Comparison of ENCODE assay signal across 1 cellular context in the genomic region with DNA sequence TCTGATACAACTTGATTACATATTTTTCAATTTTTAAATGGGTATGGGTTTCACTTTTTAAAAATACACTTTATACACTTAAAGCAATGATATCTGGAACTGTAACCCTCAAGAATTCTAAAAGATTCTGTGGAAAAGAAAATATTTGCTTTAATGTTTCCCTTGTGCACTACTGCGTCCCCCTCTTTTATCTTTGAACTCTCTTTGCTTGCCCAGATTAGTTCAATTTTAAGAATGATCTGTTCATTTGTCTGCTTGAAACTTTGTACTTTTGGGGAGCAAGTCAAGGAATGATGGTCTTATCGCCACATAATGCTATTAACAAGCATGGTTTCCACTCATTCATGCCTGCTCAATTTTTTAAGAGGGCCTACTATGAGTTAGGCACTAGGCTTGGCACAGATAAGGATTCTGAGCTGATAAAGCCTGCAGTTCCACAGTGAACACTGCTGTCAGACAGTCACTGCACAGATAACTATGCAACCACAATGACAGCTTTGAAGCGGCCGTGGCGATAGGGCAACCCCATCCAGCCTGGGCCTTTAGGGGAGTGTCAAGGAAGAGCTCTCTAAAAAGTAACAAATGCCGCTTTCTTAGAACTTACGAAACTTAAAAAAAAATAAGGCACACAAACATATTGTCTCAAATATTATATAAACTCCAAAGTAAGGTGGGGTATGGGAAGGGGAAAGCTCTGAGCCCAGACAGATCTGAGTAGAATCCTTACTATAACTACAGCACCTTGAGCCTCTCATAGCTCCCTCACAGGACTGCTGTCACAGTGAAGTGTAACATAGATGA.
TF ChIP-seq lines count a peak whose summit lies in the region.

No MANE protein-coding gene starts in this region.

TF ChIP-seq in K562, 482 proteins besides CTCF, POLR2A, EP300 and RAD21 (continued from another document and continues in another):
- TF ChIP-seq RBM25 (IDR thresholded peaks at IDR 0.05; ENCODE audit: low read depth, low read length, severe bottlenecking) (no peak), ZNF551 (CRISPR knock-in tag; IDR thresholded peaks at IDR 0.05) (no peak), ZNF212 (CRISPR knock-in tag; IDR thresholded peaks at IDR 0.05) (no peak), CBX1 (IDR thresholded peaks at IDR 0.05; ENCODE audit: low read depth) (no peak), ZNF696 (CRISPR knock-in tag; conservative IDR thresholded peaks at IDR 0.05) (no peak), CSDE1 (IDR thresholded peaks at IDR 0.05) (no peak), YY1 (IDR thresholded peaks at IDR 0.05; ENCODE audit: borderline replicate concordance in 1 of 3, control insufficient read depth in 1 of 3, extremely low read depth in 1 of 3, insufficient read depth in 3 of 3, insufficient read length in 1 of 3, insufficient replicate concordance in 2 of 3, low read depth in 1 of 3, low read length in 2 of 3) (peak in 1 of 3 experiments; percentile 9), ZSCAN29 (IDR thresholded peaks at IDR 0.05) (no peak), KLF10 (CRISPR knock-in tag; IDR thresholded peaks at IDR 0.05) (no peak), ZNF197 (CRISPR knock-in tag; IDR thresholded peaks at IDR 0.05; ENCODE audit: low read depth) (peak; percentile 91; the same call in 1 of the 2 replicates), EGR1 (conservative IDR thresholded peaks at IDR 0.05) (no peak), ZFP30 (CRISPR knock-in tag; IDR thresholded peaks at IDR 0.05; ENCODE audit: borderline replicate concordance) (no peak), MCM2 (IDR thresholded peaks at IDR 0.05; ENCODE audit: low read depth) (no peak), SP2 (IDR thresholded peaks at IDR 0.05; ENCODE audit: extremely low read depth, low read depth, low read length, poor library complexity, severe bottlenecking) (no peak), TBP (optimal IDR thresholded peaks at IDR 0.05; ENCODE audit: low read depth, low read length) (no peak), ZNF140 (CRISPR knock-in tag; IDR thresholded peaks at IDR 0.05) (no peak), TSC22D4 (tag; IDR thresholded peaks at IDR 0.05) (no peak), MTF1 (CRISPR knock-in tag; IDR thresholded peaks at IDR 0.05; ENCODE audit: borderline replicate concordance) (no peak), ARHGAP35 (IDR thresholded peaks at IDR 0.05; ENCODE audit: partially characterized antibody) (no peak), FOXP1 (CRISPR knock-in tag; IDR thresholded peaks at IDR 0.05) (no peak), CREBBP (IDR thresholded peaks at IDR 0.05; ENCODE audit: low read depth, low read length) (no peak), NR2C1 (IDR thresholded peaks at IDR 0.05) (no peak), NR2C1 (tag; IDR thresholded peaks at IDR 0.05) (no peak), RFX7 (CRISPR knock-in tag; IDR thresholded peaks at IDR 0.05) (no peak), SMARCB1 (IDR thresholded peaks at IDR 0.05; ENCODE audit: insufficient read length, low read depth) (no peak), PTTG1 (tag; IDR thresholded peaks at IDR 0.05; ENCODE audit: low read depth) (no peak), BHLHE40 (IDR thresholded peaks at IDR 0.05; ENCODE audit: low read length) (peak; percentile 20; the same call in 1 of the 2 replicates), E2F3 (CRISPR knock-in tag; IDR thresholded peaks at IDR 0.05) (no peak), BCL6 (CRISPR knock-in tag; IDR thresholded peaks at IDR 0.05) (no peak; the same call in 1 of the 2 replicates), ZEB2 (IDR thresholded peaks at IDR 0.05) (0 out of 2 replicates have a peak, but pooled peaks have one; percentile 26), RBM22 (IDR thresholded peaks at IDR 0.05; ENCODE audit: low read depth, low read length, poor library complexity, severe bottlenecking) (no peak)
- TF ChIP-seq, protein P1, sequence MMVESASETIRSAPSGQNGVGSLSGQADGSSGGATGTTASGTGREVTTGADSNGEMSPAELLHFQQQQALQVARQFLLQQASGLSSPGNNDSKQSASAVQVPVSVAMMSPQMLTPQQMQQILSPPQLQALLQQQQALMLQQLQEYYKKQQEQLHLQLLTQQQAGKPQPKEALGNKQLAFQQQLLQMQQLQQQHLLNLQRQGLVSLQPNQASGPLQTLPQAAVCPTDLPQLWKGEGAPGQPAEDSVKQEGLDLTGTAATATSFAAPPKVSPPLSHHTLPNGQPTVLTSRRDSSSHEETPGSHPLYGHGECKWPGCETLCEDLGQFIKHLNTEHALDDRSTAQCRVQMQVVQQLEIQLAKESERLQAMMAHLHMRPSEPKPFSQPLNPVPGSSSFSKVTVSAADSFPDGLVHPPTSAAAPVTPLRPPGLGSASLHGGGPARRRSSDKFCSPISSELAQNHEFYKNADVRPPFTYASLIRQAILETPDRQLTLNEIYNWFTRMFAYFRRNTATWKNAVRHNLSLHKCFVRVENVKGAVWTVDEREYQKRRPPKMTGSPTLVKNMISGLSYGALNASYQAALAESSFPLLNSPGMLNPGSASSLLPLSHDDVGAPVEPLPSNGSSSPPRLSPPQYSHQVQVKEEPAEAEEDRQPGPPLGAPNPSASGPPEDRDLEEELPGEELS (CRISPR knock-in tag; IDR thresholded peaks at IDR 0.05; ENCODE audit: borderline replicate concordance) = no peak
- TF ChIP-seq, protein P2, sequence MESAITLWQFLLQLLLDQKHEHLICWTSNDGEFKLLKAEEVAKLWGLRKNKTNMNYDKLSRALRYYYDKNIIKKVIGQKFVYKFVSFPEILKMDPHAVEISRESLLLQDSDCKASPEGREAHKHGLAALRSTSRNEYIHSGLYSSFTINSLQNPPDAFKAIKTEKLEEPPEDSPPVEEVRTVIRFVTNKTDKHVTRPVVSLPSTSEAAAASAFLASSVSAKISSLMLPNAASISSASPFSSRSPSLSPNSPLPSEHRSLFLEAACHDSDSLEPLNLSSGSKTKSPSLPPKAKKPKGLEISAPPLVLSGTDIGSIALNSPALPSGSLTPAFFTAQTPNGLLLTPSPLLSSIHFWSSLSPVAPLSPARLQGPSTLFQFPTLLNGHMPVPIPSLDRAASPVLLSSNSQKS (CRISPR knock-in tag; IDR thresholded peaks at IDR 0.05) = no peak
- TF ChIP-seq, protein P3, sequence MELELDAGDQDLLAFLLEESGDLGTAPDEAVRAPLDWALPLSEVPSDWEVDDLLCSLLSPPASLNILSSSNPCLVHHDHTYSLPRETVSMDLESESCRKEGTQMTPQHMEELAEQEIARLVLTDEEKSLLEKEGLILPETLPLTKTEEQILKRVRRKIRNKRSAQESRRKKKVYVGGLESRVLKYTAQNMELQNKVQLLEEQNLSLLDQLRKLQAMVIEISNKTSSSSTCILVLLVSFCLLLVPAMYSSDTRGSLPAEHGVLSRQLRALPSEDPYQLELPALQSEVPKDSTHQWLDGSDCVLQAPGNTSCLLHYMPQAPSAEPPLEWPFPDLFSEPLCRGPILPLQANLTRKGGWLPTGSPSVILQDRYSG (tag; conservative IDR thresholded peaks at IDR 0.05; ENCODE audit: low read depth) = 0 out of 2 replicates have a peak, but pooled peaks have one; percentile 31
- TF ChIP-seq, protein P4, sequence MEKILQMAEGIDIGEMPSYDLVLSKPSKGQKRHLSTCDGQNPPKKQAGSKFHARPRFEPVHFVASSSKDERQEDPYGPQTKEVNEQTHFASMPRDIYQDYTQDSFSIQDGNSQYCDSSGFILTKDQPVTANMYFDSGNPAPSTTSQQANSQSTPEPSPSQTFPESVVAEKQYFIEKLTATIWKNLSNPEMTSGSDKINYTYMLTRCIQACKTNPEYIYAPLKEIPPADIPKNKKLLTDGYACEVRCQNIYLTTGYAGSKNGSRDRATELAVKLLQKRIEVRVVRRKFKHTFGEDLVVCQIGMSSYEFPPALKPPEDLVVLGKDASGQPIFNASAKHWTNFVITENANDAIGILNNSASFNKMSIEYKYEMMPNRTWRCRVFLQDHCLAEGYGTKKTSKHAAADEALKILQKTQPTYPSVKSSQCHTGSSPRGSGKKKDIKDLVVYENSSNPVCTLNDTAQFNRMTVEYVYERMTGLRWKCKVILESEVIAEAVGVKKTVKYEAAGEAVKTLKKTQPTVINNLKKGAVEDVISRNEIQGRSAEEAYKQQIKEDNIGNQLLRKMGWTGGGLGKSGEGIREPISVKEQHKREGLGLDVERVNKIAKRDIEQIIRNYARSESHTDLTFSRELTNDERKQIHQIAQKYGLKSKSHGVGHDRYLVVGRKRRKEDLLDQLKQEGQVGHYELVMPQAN (IDR thresholded peaks at IDR 0.05; ENCODE audit: borderline replicate concordance) = no peak
- TF ChIP-seq, protein P5, sequence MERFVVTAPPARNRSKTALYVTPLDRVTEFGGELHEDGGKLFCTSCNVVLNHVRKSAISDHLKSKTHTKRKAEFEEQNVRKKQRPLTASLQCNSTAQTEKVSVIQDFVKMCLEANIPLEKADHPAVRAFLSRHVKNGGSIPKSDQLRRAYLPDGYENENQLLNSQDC (CRISPR knock-in tag; IDR thresholded peaks at IDR 0.05) = no peak
- TF ChIP-seq, protein P6, sequence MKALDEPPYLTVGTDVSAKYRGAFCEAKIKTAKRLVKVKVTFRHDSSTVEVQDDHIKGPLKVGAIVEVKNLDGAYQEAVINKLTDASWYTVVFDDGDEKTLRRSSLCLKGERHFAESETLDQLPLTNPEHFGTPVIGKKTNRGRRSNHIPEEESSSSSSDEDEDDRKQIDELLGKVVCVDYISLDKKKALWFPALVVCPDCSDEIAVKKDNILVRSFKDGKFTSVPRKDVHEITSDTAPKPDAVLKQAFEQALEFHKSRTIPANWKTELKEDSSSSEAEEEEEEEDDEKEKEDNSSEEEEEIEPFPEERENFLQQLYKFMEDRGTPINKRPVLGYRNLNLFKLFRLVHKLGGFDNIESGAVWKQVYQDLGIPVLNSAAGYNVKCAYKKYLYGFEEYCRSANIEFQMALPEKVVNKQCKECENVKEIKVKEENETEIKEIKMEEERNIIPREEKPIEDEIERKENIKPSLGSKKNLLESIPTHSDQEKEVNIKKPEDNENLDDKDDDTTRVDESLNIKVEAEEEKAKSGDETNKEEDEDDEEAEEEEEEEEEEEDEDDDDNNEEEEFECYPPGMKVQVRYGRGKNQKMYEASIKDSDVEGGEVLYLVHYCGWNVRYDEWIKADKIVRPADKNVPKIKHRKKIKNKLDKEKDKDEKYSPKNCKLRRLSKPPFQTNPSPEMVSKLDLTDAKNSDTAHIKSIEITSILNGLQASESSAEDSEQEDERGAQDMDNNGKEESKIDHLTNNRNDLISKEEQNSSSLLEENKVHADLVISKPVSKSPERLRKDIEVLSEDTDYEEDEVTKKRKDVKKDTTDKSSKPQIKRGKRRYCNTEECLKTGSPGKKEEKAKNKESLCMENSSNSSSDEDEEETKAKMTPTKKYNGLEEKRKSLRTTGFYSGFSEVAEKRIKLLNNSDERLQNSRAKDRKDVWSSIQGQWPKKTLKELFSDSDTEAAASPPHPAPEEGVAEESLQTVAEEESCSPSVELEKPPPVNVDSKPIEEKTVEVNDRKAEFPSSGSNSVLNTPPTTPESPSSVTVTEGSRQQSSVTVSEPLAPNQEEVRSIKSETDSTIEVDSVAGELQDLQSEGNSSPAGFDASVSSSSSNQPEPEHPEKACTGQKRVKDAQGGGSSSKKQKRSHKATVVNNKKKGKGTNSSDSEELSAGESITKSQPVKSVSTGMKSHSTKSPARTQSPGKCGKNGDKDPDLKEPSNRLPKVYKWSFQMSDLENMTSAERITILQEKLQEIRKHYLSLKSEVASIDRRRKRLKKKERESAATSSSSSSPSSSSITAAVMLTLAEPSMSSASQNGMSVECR (CRISPR knock-in tag; IDR thresholded peaks at IDR 0.05) = no peak
- TF ChIP-seq, protein P7, sequence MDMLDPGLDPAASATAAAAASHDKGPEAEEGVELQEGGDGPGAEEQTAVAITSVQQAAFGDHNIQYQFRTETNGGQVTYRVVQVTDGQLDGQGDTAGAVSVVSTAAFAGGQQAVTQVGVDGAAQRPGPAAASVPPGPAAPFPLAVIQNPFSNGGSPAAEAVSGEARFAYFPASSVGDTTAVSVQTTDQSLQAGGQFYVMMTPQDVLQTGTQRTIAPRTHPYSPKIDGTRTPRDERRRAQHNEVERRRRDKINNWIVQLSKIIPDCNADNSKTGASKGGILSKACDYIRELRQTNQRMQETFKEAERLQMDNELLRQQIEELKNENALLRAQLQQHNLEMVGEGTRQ (CRISPR knock-in tag; IDR thresholded peaks at IDR 0.05) = no peak
- TF ChIP-seq, protein P8, sequence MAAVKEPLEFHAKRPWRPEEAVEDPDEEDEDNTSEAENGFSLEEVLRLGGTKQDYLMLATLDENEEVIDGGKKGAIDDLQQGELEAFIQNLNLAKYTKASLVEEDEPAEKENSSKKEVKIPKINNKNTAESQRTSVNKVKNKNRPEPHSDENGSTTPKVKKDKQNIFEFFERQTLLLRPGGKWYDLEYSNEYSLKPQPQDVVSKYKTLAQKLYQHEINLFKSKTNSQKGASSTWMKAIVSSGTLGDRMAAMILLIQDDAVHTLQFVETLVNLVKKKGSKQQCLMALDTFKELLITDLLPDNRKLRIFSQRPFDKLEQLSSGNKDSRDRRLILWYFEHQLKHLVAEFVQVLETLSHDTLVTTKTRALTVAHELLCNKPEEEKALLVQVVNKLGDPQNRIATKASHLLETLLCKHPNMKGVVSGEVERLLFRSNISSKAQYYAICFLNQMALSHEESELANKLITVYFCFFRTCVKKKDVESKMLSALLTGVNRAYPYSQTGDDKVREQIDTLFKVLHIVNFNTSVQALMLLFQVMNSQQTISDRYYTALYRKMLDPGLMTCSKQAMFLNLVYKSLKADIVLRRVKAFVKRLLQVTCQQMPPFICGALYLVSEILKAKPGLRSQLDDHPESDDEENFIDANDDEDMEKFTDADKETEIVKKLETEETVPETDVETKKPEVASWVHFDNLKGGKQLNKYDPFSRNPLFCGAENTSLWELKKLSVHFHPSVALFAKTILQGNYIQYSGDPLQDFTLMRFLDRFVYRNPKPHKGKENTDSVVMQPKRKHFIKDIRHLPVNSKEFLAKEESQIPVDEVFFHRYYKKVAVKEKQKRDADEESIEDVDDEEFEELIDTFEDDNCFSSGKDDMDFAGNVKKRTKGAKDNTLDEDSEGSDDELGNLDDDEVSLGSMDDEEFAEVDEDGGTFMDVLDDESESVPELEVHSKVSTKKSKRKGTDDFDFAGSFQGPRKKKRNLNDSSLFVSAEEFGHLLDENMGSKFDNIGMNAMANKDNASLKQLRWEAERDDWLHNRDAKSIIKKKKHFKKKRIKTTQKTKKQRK (IDR thresholded peaks at IDR 0.05; ENCODE audit: borderline replicate concordance, low read depth, low read length) = no peak
- TF ChIP-seq, protein P9, sequence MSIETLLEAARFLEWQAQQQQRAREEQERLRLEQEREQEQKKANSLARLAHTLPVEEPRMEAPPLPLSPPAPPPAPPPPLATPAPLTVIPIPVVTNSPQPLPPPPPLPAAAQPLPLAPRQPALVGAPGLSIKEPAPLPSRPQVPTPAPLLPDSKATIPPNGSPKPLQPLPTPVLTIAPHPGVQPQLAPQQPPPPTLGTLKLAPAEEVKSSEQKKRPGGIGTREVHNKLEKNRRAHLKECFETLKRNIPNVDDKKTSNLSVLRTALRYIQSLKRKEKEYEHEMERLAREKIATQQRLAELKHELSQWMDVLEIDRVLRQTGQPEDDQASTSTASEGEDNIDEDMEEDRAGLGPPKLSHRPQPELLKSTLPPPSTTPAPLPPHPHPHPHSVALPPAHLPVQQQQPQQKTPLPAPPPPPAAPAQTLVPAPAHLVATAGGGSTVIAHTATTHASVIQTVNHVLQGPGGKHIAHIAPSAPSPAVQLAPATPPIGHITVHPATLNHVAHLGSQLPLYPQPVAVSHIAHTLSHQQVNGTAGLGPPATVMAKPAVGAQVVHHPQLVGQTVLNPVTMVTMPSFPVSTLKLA (conservative IDR thresholded peaks at IDR 0.05) = 0 out of 4 replicates have a peak, but pooled peaks of 1 of the 2 experiments have one; percentile 41
